16 cellular contexts compared by ENCODE assay signal in genomic region chr9:27179245-27179870, GRCh38.
"Had no signal": no experiment of that assay in that cellular context is flagged by ENCODE, and none has a peak within 500 bp of the region (broad histone marks: within the 10 kb centered on the region; RNA-seq: fewer than 3 reads in every experiment).

No MANE protein-coding gene starts in this region.

- H3K27me3 ChIP-seq: left lung had no signal

- H3K36me3 ChIP-seq: left lung had no signal

- DNase-seq: activated CD4-positive, alpha-beta memory T cell treated with anti-CD3 and anti-CD28 coated beads for 36 hours; activated CD4-positive, alpha-beta T cell treated with anti-CD3 and anti-CD28 coated beads for 1 hour; activated gamma-delta T cell treated with Interleukin-2 at 50 U/mL for 16 hours; activated naive CD8-positive, alpha-beta T cell treated with anti-CD3 and anti-CD28 coated beads, Interleukin-2, amount 10 ng/mL, durations not matched to agents 7 days and 5 days; activated T-cell treated with anti-CD3 and anti-CD28 coated beads, Interleukin-2, amount 50 U/mL, for 72 hours; anterior cingulate cortex; caudate nucleus; effector memory CD8-positive, alpha-beta T cell; immature natural killer cell; left lung; nephron progenitor cell; stimulated activated CD4-positive, alpha-beta T cell treated with anti-CD3 and anti-CD28 coated beads, Interleukin-12 subunit alpha, Interleukin-12 subunit beta, amount 100 ng/mL, for 4 hours; stimulated activated naive CD4-positive, alpha-beta T cell treated with Interleukin-2 at 50 U/mL for 16 hours; T-cell; T1000 had no signal

- ATAC-seq: activated T-cell treated with anti-CD3 and anti-CD28 coated beads, Interleukin-2, amount 50 U/mL, for 72 hours; effector memory CD8-positive, alpha-beta T cell; left lung; sciatic nerve; T-cell had no signal

- H3K27ac ChIP-seq: left lung had no signal

- H3K4me3 ChIP-seq: left lung had no signal
